ENCODE assay signal across 22 cellular contexts in genomic region chr16:519841-520687, GRCh38. TPM values are rescaled to one million over a fixed set of nuclear protein-coding genes. Genes with fewer than 3 reads are reported as not detected.
DNase-seq lines count a peak whose midpoint lies in the region; ATAC-seq, FAIRE-seq and TF ChIP-seq lines count a peak whose summit lies in the region.
"Had no signal": no experiment of that assay in that cellular context is flagged by ENCODE, and none has a peak within 500 bp of the region (broad histone marks: within the 10 kb centered on the region; RNA-seq: fewer than 3 reads in every experiment).

No MANE protein-coding gene starts in this region.

- POLR2A ChIA-PET in GM12878 (lab: Charles Lee) = no interaction called here

- H3K4me2 ChIP-seq in GM12878 (ENCODE audit: control insufficient read depth, insufficient read depth) = no peak overlapping the region
- H3K4me2 ChIP-seq: PC-9 had no signal

- no peak for TF ChIP-seq CTCF in heart right ventricle (IDR thresholded peaks at IDR 0.05)
- TF ChIP-seq CTCF in GM12878 (IDR thresholded peaks at IDR 0.05 in 2 of 3, conservative IDR thresholded peaks at IDR 0.05 in 1 of 3; ENCODE audit: control insufficient read depth in 2 of 3, extremely low read depth in 1 of 3, insufficient read depth in 1 of 3, low read depth in 3 of 3, low read length in 3 of 3) = no peak

- H3K9ac ChIP-seq in GM12878 (ENCODE audit: control insufficient read depth, insufficient read depth, low read length) = no peak overlapping the region

- H3K4me1 ChIP-seq in right cardiac atrium (ENCODE audit: control insufficient read depth, insufficient read depth, low read length) (no peaks in the 10 kb centered on the region), heart right ventricle (peaks cover 0 to 8% (median under 1%) of the 10 kb centered on the region in 9 donors), GM12878 (ENCODE audit: control insufficient read depth, insufficient read depth, low read length) (peaks cover 11% of the 10 kb centered on the region)
- H3K4me1 ChIP-seq: SJCRH30 had no signal

- RAD21 ChIA-PET in GM12878 (lab: Charles Lee; ENCODE audit: unreplicated experiment) = no interaction called here

- H3K79me2 ChIP-seq in GM12878 (ENCODE audit: control insufficient read depth, insufficient read depth, low read length) = peaks cover 1% of the 10 kb centered on the region; the same call in 1 of the 2 replicates

- ATAC-seq in right cardiac atrium (no peak), heart right ventricle (no peak), GM12878 (no peak), HG03571 (IDR thresholded peaks at IDR 0.05; ENCODE audit: unreplicated experiment) (no peak)
- ATAC-seq: Right ventricle myocardium inferior, SK-N-SH treated with all-trans-retinoic acid at 6 μM for 48 hours had no signal

- CTCF ChIA-PET in GM12878 (lab: Yijun Ruan, JAX) = interaction anchor here (0.6 kb wide), 1 partner anchor 397 kb away, joined by 4 read pairs; no protein-coding TSS in a partner anchor

- H3K36me3 ChIP-seq in heart right ventricle = peaks cover 0 to 61% (median 24%) of the 10 kb centered on the region in 9 donors
- H3K36me3 ChIP-seq in GM12878 (ENCODE audit: control insufficient read depth in 2 of 2, insufficient read depth in 2 of 2, low read length in 1 of 2) = peaks cover 0 to 2% of the 10 kb centered on the region in 2 experiments; a peak in 3 of 4 replicates

- intact Hi-C loops in right cardiac atrium (cut with DNase I) (no loop called here), heart right ventricle (cut with DNase I) (no loop called here), GM12878 (cut with micrococcal nuclease; ENCODE audit: unreplicated experiment) (no loop called here)

- H3K27ac ChIP-seq in right cardiac atrium (ENCODE audit: low read length) (no peak overlapping the region), heart right ventricle (no peak overlapping the region), GM12878 (ENCODE audit: control insufficient read depth, insufficient read depth) (no peak overlapping the region)
- H3K27ac ChIP-seq: PC-9, SJCRH30 had no signal

- H3K27me3 ChIP-seq in right cardiac atrium (ENCODE audit: control insufficient read depth, insufficient read depth) = no peaks in the 10 kb centered on the region
- H3K27me3 ChIP-seq in heart right ventricle = no peaks in the 10 kb centered on the region
- no peaks in the 10 kb centered on the region for H3K27me3 ChIP-seq in GM12878 (replicated peaks in 1 of 2; ENCODE audit: control insufficient read depth in 2 of 2, insufficient read depth in 2 of 2, low read length in 1 of 2)
- H3K27me3 ChIP-seq: MG63, SJCRH30 had no signal

- H2AFZ ChIP-seq in GM12878 (ENCODE audit: control insufficient read depth, low read depth, low read length) = no peak overlapping the region
- H2AFZ ChIP-seq: PC-9 had no signal

- DNase-seq in right cardiac atrium (peak in 2 of 3 donors; percentile 43 to 56), heart right ventricle (no peak), GM12878 (ENCODE audit: low read depth, low spot score) (no peak), NCI-H446 (lab: John Stamatoyannopoulos, UW) (no peak)
- DNase-seq: CD4-positive, alpha-beta T cell; HCEC 1CT; KBM-7; MG63; NCI-H1105 treated with DMSO at 0.1 percent for 48 hours; NCI-H2029; NCI-H526 treated with DMSO at 0.1 percent for 48 hours; PC-9; SJCRH30 had no signal

- no peak for TF ChIP-seq EP300 in GM12878 (IDR thresholded peaks at IDR 0.05; ENCODE audit: borderline replicate concordance in 1 of 2, control insufficient read depth in 1 of 2, low read depth in 2 of 2, low read length in 2 of 2)

- WGBS in right cardiac atrium = 92% methylated on average over 35 of the region's 35 CpGs
- WGBS in heart right ventricle, 2 donors = 94 to 95% methylated on average over 35 of the region's 35 CpGs
- 86% methylated on average over 34 of the region's 35 CpGs for WGBS in GM12878 (ENCODE audit: insufficient coverage, insufficient replicate concordance, low lambda C conversion rate, missing lambda C conversion rate)

- H3K9me3 ChIP-seq in right cardiac atrium (ENCODE audit: control insufficient read depth, low read length) (no peaks in the 10 kb centered on the region), heart right ventricle (no peaks in the 10 kb centered on the region), GM12878 (replicated peaks; ENCODE audit: control insufficient read depth, insufficient read depth, low read length) (no peaks in the 10 kb centered on the region)
- H3K9me3 ChIP-seq: MG63, SJCRH30 had no signal

- FAIRE-seq in GM12878 (lab: Jason Lieb, UNC) = no peak
- FAIRE-seq: D721Med, H1 had no signal

- no TSS peak for BruUV-seq in GM12878 (replicated peaks; lab: Mats Ljungman, UMichigan)

- H3K4me3 ChIP-seq in right cardiac atrium (ENCODE audit: low read length) (no peak overlapping the region), heart right ventricle (no peak overlapping the region), GM12878 (no peak overlapping the region)
- H3K4me3 ChIP-seq: MG63, PC-9, SJCRH30 had no signal

- no peaks in the 10 kb centered on the region; the same call in 1 of the 2 replicates for H4K20me1 ChIP-seq in GM12878 (ENCODE audit: control insufficient read depth, insufficient read depth)

- TF ChIP-seq RAD21 in GM12878 (IDR thresholded peaks at IDR 0.05; ENCODE audit: insufficient read depth, low read depth, low read length) = no peak

- SMC1A ChIA-PET in GM12878 (lab: Charles Lee; ENCODE audit: uncharacterized antibody, unreplicated experiment) = no interaction called here

- TF ChIP-seq POLR2A in GM12878 (IDR thresholded peaks at IDR 0.05; ENCODE audit: low read depth, low read length) = peak; percentile 9; the same call in 1 of the 2 replicates

- in situ Hi-C loops in GM12878 (cut with MboI) = no loop called here

RNA-seq across cellular contexts. Expression of gene CAPN15, which starts 7.4 kb away (rescaled TPM):
- total RNA-seq in right cardiac atrium = 10 to 100 TPM; 15.4 to 22.1 (median 19.6) TPM
- polyA plus RNA-seq in right cardiac atrium = 16.9 TPM
- 10 to 100 TPM; 11.1 to 23.4 (median 15.3) TPM for total RNA-seq in heart right ventricle
- 10 to 100 TPM; 19.2 to 39.5 TPM for polyA plus RNA-seq in heart right ventricle
- 70.5 and 96.8 TPM in 2 replicates for total RNA-seq in GM12878 (2013; cell fraction: nucleolus; rRNA removed)
- 30.3 and 35.8 TPM in 2 replicates for total RNA-seq in GM12878 (2014; rRNA removed)
- total RNA-seq in GM12878 (2014; rRNA removed; fragmentation: Illumina TruSeq; extraction: Trizol) = 6.9 and 8.0 TPM in 2 replicates
- total RNA-seq in GM12878 (2021) = 66.7 and 78.5 TPM in 2 replicates
- 4.9 TPM for polyA plus RNA-seq in GM12878 (2011; ENCODE audit: low read depth)
- 4.4 and 12.8 TPM in 2 replicates for polyA plus RNA-seq in GM12878 (2011; rRNA removed)
- polyA plus RNA-seq in GM12878 (2011; cell fraction: cytosol; rRNA removed) = 15.5 and 29.7 TPM in 2 replicates
- 103 and 157 TPM in 2 replicates for polyA plus RNA-seq in GM12878 (2011; cell fraction: nucleus; rRNA removed)
- 25.2 and 27.2 TPM in 2 replicates for polyA plus RNA-seq in GM12878 (2012)
- 0.62 and 3.8 TPM in 2 replicates for polyA plus RNA-seq in GM12878 (2014; fragmentation: Illumina TruSeq; extraction: Trizol)
- 1 to 10 TPM in 1 of 2 experiments, under 1 TPM in 1; 0.40 to 1.1 TPM for polyA plus RNA-seq in GM12878 (2014; fragmentation: Nextera tagmentation; extraction: Ambion mirVana)
- 40.2 and 48.8 TPM in 2 replicates for polyA plus RNA-seq in GM12878 (2014; rRNA removed)
- polyA plus RNA-seq in GM12878 (2016; fragmentation: Nextera tagmentation; extraction: Ambion mirVana) = 1 to 10 TPM; 7.7 to 8.6 TPM
- 10.8 and 27.2 TPM in 2 replicates for polyA minus RNA-seq in GM12878 (2011; rRNA and poly(A)+ RNA removed)
- 25.5 and 28.9 TPM in 2 replicates for polyA minus RNA-seq in GM12878 (2011; cell fraction: cytosol; rRNA and poly(A)+ RNA removed)
- 14.6 and 33.4 TPM in 2 replicates for polyA minus RNA-seq in GM12878 (2011; cell fraction: nucleus; rRNA and poly(A)+ RNA removed)

RNA-seq across cellular contexts. Expression of gene PRR35, which starts 40.1 kb away (rescaled TPM):
- total RNA-seq in right cardiac atrium = not detected
- polyA plus RNA-seq in right cardiac atrium = not detected
- not detected for total RNA-seq in heart right ventricle
- polyA plus RNA-seq in heart right ventricle = not detected
- not detected in 2 replicates for total RNA-seq in GM12878 (2013; cell fraction: nucleolus; rRNA removed)
- total RNA-seq in GM12878 (2014; rRNA removed) = not detected in 2 replicates
- not detected in 2 replicates for total RNA-seq in GM12878 (2014; rRNA removed; fragmentation: Illumina TruSeq; extraction: Trizol)
- not detected in 2 replicates for total RNA-seq in GM12878 (2021)
- not detected for polyA plus RNA-seq in GM12878 (2011; ENCODE audit: low read depth)
- not detected in 2 replicates for polyA plus RNA-seq in GM12878 (2011; rRNA removed)
- polyA plus RNA-seq in GM12878 (2011; cell fraction: cytosol; rRNA removed) = not detected in 2 replicates
- polyA plus RNA-seq in GM12878 (2011; cell fraction: nucleus; rRNA removed) = not detected in 2 replicates
- polyA plus RNA-seq in GM12878 (2012) = not detected in 2 replicates
- polyA plus RNA-seq in GM12878 (2014; fragmentation: Illumina TruSeq; extraction: Trizol) = not detected in 2 replicates
- not detected for polyA plus RNA-seq in GM12878 (2014; fragmentation: Nextera tagmentation; extraction: Ambion mirVana)
- polyA plus RNA-seq in GM12878 (2014; rRNA removed) = not detected in 2 replicates
- polyA plus RNA-seq in GM12878 (2016; fragmentation: Nextera tagmentation; extraction: Ambion mirVana) = not detected
- not detected in 2 replicates for polyA minus RNA-seq in GM12878 (2011; rRNA and poly(A)+ RNA removed)
- polyA minus RNA-seq in GM12878 (2011; cell fraction: cytosol; rRNA and poly(A)+ RNA removed) = not detected in 2 replicates
- polyA minus RNA-seq in GM12878 (2011; cell fraction: nucleus; rRNA and poly(A)+ RNA removed) = not detected in 2 replicates
- total RNA-seq: A172; CD4-positive, alpha-beta T cell; HT-29; PC-9; Right ventricle myocardium inferior; RPMI7951; SJCRH30 had no signal
- polyA plus RNA-seq: BJ had no signal

RNA-seq across cellular contexts. Expression of gene NHLRC4, which starts 46.7 kb away (rescaled TPM):
- total RNA-seq in right cardiac atrium = under 1 TPM; 0.22 to 0.62 (median 0.54) TPM
- polyA plus RNA-seq in right cardiac atrium = 0.84 TPM
- under 1 TPM in 8 of 10 donors, not detected in 2; 0.12 to 0.75 (median 0.47) TPM for total RNA-seq in heart right ventricle
- polyA plus RNA-seq in heart right ventricle = under 1 TPM; 0.51 to 0.59 TPM
- 8.6 and 10.5 TPM in 2 replicates for total RNA-seq in GM12878 (2013; cell fraction: nucleolus; rRNA removed)
- total RNA-seq in GM12878 (2014; rRNA removed) = 1.1 and 1.5 TPM in 2 replicates
- total RNA-seq in GM12878 (2014; rRNA removed; fragmentation: Illumina TruSeq; extraction: Trizol) = 0.13 and 0.18 TPM in 2 replicates
- total RNA-seq in GM12878 (2021) = 0.67 and 0.72 TPM in 2 replicates
- polyA plus RNA-seq in GM12878 (2011; ENCODE audit: low read depth) = 0.54 TPM
- 0.35 and 0.57 TPM in 2 replicates for polyA plus RNA-seq in GM12878 (2011; rRNA removed)
- 0.79 and 0.85 TPM in 2 replicates for polyA plus RNA-seq in GM12878 (2011; cell fraction: cytosol; rRNA removed)
- polyA plus RNA-seq in GM12878 (2011; cell fraction: nucleus; rRNA removed) = 4.8 and 5.7 TPM in 2 replicates
- 1.6 TPM in 2 replicates for polyA plus RNA-seq in GM12878 (2012)
- 0.07 TPM in 1 of 2 replicates, not detected in the other for polyA plus RNA-seq in GM12878 (2014; fragmentation: Illumina TruSeq; extraction: Trizol)
- polyA plus RNA-seq in GM12878 (2014; fragmentation: Nextera tagmentation; extraction: Ambion mirVana) = not detected
- polyA plus RNA-seq in GM12878 (2014; rRNA removed) = 0.97 and 1.1 TPM in 2 replicates
- polyA plus RNA-seq in GM12878 (2016; fragmentation: Nextera tagmentation; extraction: Ambion mirVana) = under 1 TPM in 1 of 2 experiments, not detected in 1; 0.52 TPM
- polyA minus RNA-seq in GM12878 (2011; rRNA and poly(A)+ RNA removed) = 0.29 and 0.52 TPM in 2 replicates
- 0.53 TPM in 1 of 2 replicates, not detected in the other for polyA minus RNA-seq in GM12878 (2011; cell fraction: cytosol; rRNA and poly(A)+ RNA removed)
- polyA minus RNA-seq in GM12878 (2011; cell fraction: nucleus; rRNA and poly(A)+ RNA removed) = 2.0 and 3.3 TPM in 2 replicates
- total RNA-seq: A172, PC-9 had no signal

RNA-seq across cellular contexts. Expression of gene PIGQ, which starts 49.7 kb away (rescaled TPM):
- 10 to 100 TPM; 19.8 to 23.0 (median 21.6) TPM for total RNA-seq in right cardiac atrium
- 22.9 TPM for polyA plus RNA-seq in right cardiac atrium
- total RNA-seq in heart right ventricle = 10 to 100 TPM; 13.7 to 26.8 (median 19.2) TPM
- polyA plus RNA-seq in heart right ventricle = 10 to 100 TPM; 35.3 to 43.7 TPM
- total RNA-seq in GM12878 (2013; cell fraction: nucleolus; rRNA removed) = 39.2 and 47.0 TPM in 2 replicates
- 15.5 and 17.5 TPM in 2 replicates for total RNA-seq in GM12878 (2014; rRNA removed)
- total RNA-seq in GM12878 (2014; rRNA removed; fragmentation: Illumina TruSeq; extraction: Trizol) = 4.5 and 5.5 TPM in 2 replicates
- 24.0 and 31.3 TPM in 2 replicates for total RNA-seq in GM12878 (2021)
- 3.2 TPM for polyA plus RNA-seq in GM12878 (2011; ENCODE audit: low read depth)
- 2.0 and 5.7 TPM in 2 replicates for polyA plus RNA-seq in GM12878 (2011; rRNA removed)
- polyA plus RNA-seq in GM12878 (2011; cell fraction: cytosol; rRNA removed) = 7.9 and 14.6 TPM in 2 replicates
- 62.1 and 85.8 TPM in 2 replicates for polyA plus RNA-seq in GM12878 (2011; cell fraction: nucleus; rRNA removed)
- 12.2 and 13.2 TPM in 2 replicates for polyA plus RNA-seq in GM12878 (2012)
- polyA plus RNA-seq in GM12878 (2014; fragmentation: Illumina TruSeq; extraction: Trizol) = 1.9 and 4.4 TPM in 2 replicates
- 1 to 10 TPM in 1 of 2 experiments, not detected in 1; 1.8 TPM for polyA plus RNA-seq in GM12878 (2014; fragmentation: Nextera tagmentation; extraction: Ambion mirVana)
- 26.6 and 28.5 TPM in 2 replicates for polyA plus RNA-seq in GM12878 (2014; rRNA removed)
- polyA plus RNA-seq in GM12878 (2016; fragmentation: Nextera tagmentation; extraction: Ambion mirVana) = 10 to 100 TPM; 25.6 to 30.7 TPM
- 7.8 and 15.8 TPM in 2 replicates for polyA minus RNA-seq in GM12878 (2011; rRNA and poly(A)+ RNA removed)
- 6.1 and 7.1 TPM in 2 replicates for polyA minus RNA-seq in GM12878 (2011; cell fraction: cytosol; rRNA and poly(A)+ RNA removed)
- 16.1 and 27.3 TPM in 2 replicates for polyA minus RNA-seq in GM12878 (2011; cell fraction: nucleus; rRNA and poly(A)+ RNA removed)

Comparison
In these comparisons a context has a peak if more than half of its experiments do, and no peak if none do; other contexts are left out.
1. DNase-seq: peak in right cardiac atrium (2 of 3); none in heart right ventricle (0 of 2), GM12878 (single experiment) and NCI-H446 (0 of 2).